In genomic region chr15:82540055-82540983, GRCh38 we compare ENCODE assay signal across 8 cellular contexts. TPM values are rescaled to one million over a fixed set of nuclear protein-coding genes. Genes with fewer than 3 reads are reported as not detected.
DNase-seq lines count a peak whose midpoint lies in the region; ATAC-seq, FAIRE-seq and TF ChIP-seq lines count a peak whose summit lies in the region.

Gene RPS17, minus strand, starts transcription at chr15:82540457. Its CDS starts 29 bp downstream, at chr15:82540428.

- H3K27me3 ChIP-seq in iPS-15b (ENCODE audit: control insufficient read depth, insufficient read depth, low read length) (no peaks in the 10 kb centered on the region), small intestine (ENCODE audit: control insufficient read depth in 2 of 2, insufficient read depth in 2 of 2, low read length in 2 of 2) (no peaks in the 10 kb centered on the region)

- ATAC-seq in GM18505 (IDR thresholded peaks at IDR 0.05; ENCODE audit: unreplicated experiment) (peak; percentile 95), HG02943 (IDR thresholded peaks at IDR 0.05; ENCODE audit: low read depth, unreplicated experiment) (peak; percentile 88)

- H3K4me3 ChIP-seq in astrocyte of the spinal cord (ENCODE audit: low read depth, low read length) (peak within 1 kb of the TSS; percentile 100), iPS-15b (ENCODE audit: low read depth, low read length) (peak within 1 kb of the TSS; percentile 98), small intestine (ENCODE audit: low read depth in 1 of 2, low read length in 2 of 2) (peak within 1 kb of the TSS; percentile 65 to 68)

- FAIRE-seq in small intestine (lab: Jason Lieb, UNC) = no peak

- WGBS in small intestine, 3 donors = 0% methylated on average over 75 to 81 of the region's 81 CpGs

- TF ChIP-seq CTCF in astrocyte of the spinal cord (IDR thresholded peaks at IDR 0.05; ENCODE audit: low read depth, low read length) = peak; percentile 89

- DNase-seq in SK-MEL-5 (ENCODE audit: low read depth, low spot score) = peak; percentile 92
- DNase-seq in astrocyte of the spinal cord (ENCODE audit: low read depth, low spot score) = peak; percentile 97
- peak; percentile 95 for DNase-seq in small intestine
- no peak for DNase-seq in cerebellar nuclear complex (lab: John Stamatoyannopoulos, UW)
- no peak for DNase-seq in NCI-H2171 treated with DMSO at 0.1 percent for 48 hours (lab: John Stamatoyannopoulos, UW)

- peak; percentile 99 for TF ChIP-seq POLR2A in GM18505 (IDR thresholded peaks at IDR 0.05; ENCODE audit: borderline replicate concordance, extremely low read depth, insufficient read depth, insufficient read length)

- H3K9ac ChIP-seq in iPS-15b (ENCODE audit: low read depth, low read length) = peak within 1 kb of the TSS; percentile 100

- H3K4me1 ChIP-seq in iPS-15b (ENCODE audit: control insufficient read depth, insufficient read depth, low read length) (peaks cover 17% of the 10 kb centered on the region), small intestine (ENCODE audit: control insufficient read depth in 2 of 2, insufficient read depth in 1 of 2, low read depth in 1 of 2, low read length in 1 of 2) (peaks cover 0 to 5% of the 10 kb centered on the region in 2 donors)

- H3K9me3 ChIP-seq in iPS-15b (ENCODE audit: control insufficient read depth, insufficient read depth, low read length) = no peaks in the 10 kb centered on the region
- no peaks in the 10 kb centered on the region for H3K9me3 ChIP-seq in small intestine (ENCODE audit: control insufficient read depth, low read depth)

- in situ Hi-C loops in SK-MEL-5 (cut with HindIII; ENCODE audit: low pct_unique_long_range_greater_than_20kb, low sequenced_read_pairs) (no loop called here), astrocyte of the spinal cord (cut with HindIII; ENCODE audit: low sequenced_read_pairs) (loop anchor here (25.0 kb wide), 1 partner anchor 472 kb away; the partner anchor contains the start of gene C15orf40)

- peak within 1 kb of the TSS; percentile 45 to 95 for H3K27ac ChIP-seq in small intestine (ENCODE audit: low read depth in 1 of 2, low read length in 1 of 2)

- H3K36me3 ChIP-seq in iPS-15b (ENCODE audit: control insufficient read depth, insufficient read depth, low read length) (peaks cover 37% of the 10 kb centered on the region), small intestine (ENCODE audit: control insufficient read depth in 2 of 2, insufficient read depth in 2 of 2, low read length in 2 of 2) (peaks cover 17 to 19% of the 10 kb centered on the region in 2 donors)

RNA-seq across cellular contexts. Expression of gene RPS17, which starts in this region (rescaled TPM):
- total RNA-seq in SK-MEL-5 (2014; rRNA removed; shearing (Covaris generic)) = 4,693 and 4,992 TPM in 2 replicates
- 3,622 and 4,338 TPM in 2 replicates for polyA plus RNA-seq in SK-MEL-5 (2015; cell fraction: cytosol; rRNA removed)
- 660 and 833 TPM in 2 replicates for polyA plus RNA-seq in SK-MEL-5 (2015; cell fraction: nucleus; rRNA removed)
- polyA plus RNA-seq in small intestine = 1,000 to 10,000 TPM; 1,800 to 5,833 (median 3,687) TPM

Comparison
In these comparisons a context has a peak if more than half of its experiments do, and no peak if none do; other contexts are left out.
1. DNase-seq: peak in SK-MEL-5 (single experiment), astrocyte of the spinal cord (single experiment) and small intestine (single experiment); none in cerebellar nuclear complex (0 of 2) and NCI-H2171 treated with DMSO at 0.1 percent for 48 hours (single experiment).
2. Peak in every context shown above with its lines, with median percentiles within 50 percentile points of each other: H3K4me3 ChIP-seq.